Comparison of ENCODE assay signal across 13 cellular contexts in the genomic region with DNA sequence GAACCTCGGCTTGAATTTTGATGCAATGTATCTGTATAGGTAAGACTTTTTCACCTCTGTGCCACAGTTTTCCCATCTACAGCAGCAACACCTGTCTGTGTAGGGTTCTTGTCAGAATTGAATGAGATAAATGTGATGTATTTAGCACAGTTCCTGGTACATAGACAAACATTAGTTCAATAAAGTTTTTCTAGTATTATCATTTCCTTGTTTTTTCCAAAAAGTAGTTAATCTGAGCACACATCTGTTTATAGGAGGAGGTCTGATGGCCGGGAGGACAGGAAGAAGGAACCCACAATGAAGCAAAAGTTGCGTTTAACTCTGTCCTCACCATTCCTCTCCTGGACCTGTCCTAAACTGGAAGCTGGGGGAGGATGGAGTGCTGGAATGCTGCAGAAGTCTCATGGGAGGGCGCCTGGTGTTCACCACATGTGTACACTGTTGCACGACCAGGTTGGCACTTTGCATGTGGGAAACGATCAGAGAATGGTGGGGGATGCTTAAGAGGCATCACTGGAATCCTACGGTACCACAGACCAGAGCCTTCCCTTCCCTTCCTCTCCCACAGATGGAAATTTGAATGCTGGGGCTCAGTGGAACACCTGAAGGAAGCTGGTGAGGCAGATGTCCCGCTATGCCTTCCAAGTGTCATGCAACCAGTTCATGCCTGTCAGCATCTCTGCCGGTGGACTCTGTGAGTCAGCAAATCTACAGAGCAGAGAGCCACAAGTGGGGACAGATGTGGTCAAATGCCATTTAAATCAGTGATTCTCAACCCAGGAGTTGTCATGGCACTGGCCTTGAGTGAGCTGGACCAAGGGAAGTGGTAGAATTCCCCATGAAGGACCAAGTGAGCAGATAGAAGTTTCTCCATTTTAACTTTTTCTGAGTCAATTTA.
DNase-seq lines count a peak whose midpoint lies in the region; ATAC-seq and TF ChIP-seq lines count a peak whose summit lies in the region.
"Had no signal": no experiment of that assay in that cellular context is flagged by ENCODE, and none has a peak within 500 bp of the region (broad histone marks: within the 10 kb centered on the region; RNA-seq: fewer than 3 reads in every experiment).

No MANE protein-coding gene starts in this region.

- no peaks in the 10 kb centered on the region for H3K9me3 ChIP-seq in prostate gland

- WGBS in prostate gland = 72% methylated on average over 9 of the region's 9 CpGs

- CTCF ChIA-PET in RWPE1 (lab: Yijun Ruan, JAX) = no interaction called here

- no peak for DNase-seq in Right ventricle myocardium superior
- DNase-seq in cardiac septum (ENCODE audit: low spot score) = no peak
- no peak for DNase-seq in RWPE1 (ENCODE audit: low spot score)
- peak in 1 of 2 donors; percentile 50 for DNase-seq in foreskin keratinocyte
- no peak for DNase-seq in prostate gland (ENCODE audit: low spot score)
- DNase-seq: activated naive CD4-positive, alpha-beta T cell; effector CD4-positive, alpha-beta T cell; KG1; NCI-H774 had no signal

- POLR2A ChIA-PET in RWPE1 (lab: Yijun Ruan, JAX; ENCODE audit: low non-redundant PET) = no interaction called here

- H3K4me3 ChIP-seq in prostate gland = no peak overlapping the region
- H3K4me3 ChIP-seq: neural progenitor cell had no signal

- H3K27me3 ChIP-seq in foreskin keratinocyte (no peaks in the 10 kb centered on the region), prostate gland (replicated peaks; ENCODE audit: insufficient read depth) (no peaks in the 10 kb centered on the region)
- H3K27me3 ChIP-seq: neural progenitor cell had no signal

- H3K27ac ChIP-seq in RWPE1 = peak overlapping the region; percentile 49
- no peak overlapping the region for H3K27ac ChIP-seq in foreskin keratinocyte
- H3K27ac ChIP-seq in temporal lobe (ENCODE audit: low read depth, low read length) = peak overlapping the region; percentile 71
- no peak overlapping the region for H3K27ac ChIP-seq in prostate gland
- H3K27ac ChIP-seq: neural progenitor cell had no signal

- ATAC-seq in Right ventricle myocardium superior (ENCODE audit: poor library complexity) = peak; percentile 5
- ATAC-seq in foreskin keratinocyte = peak; percentile 36
- ATAC-seq in GM21619 (IDR thresholded peaks at IDR 0.05; ENCODE audit: unreplicated experiment) = no peak
- ATAC-seq in HG02588 (IDR thresholded peaks at IDR 0.05; ENCODE audit: unreplicated experiment) = no peak

- TF ChIP-seq POLR2A in prostate gland (IDR thresholded peaks at IDR 0.05) = no peak

- H3K36me3 ChIP-seq in prostate gland = no peaks in the 10 kb centered on the region
- H3K36me3 ChIP-seq: neural progenitor cell had no signal

- TF ChIP-seq CTCF in RWPE1 (conservative IDR thresholded peaks at IDR 0.05; ENCODE audit: low read depth) (no peak), foreskin keratinocyte (conservative IDR thresholded peaks at IDR 0.05) (no peak), prostate gland (IDR thresholded peaks at IDR 0.05) (no peak)

- peaks cover 13% of the 10 kb centered on the region for H3K4me1 ChIP-seq in foreskin keratinocyte
- H3K4me1 ChIP-seq in prostate gland (replicated peaks) = peaks cover 4% of the 10 kb centered on the region

- intact Hi-C loops in Right ventricle myocardium superior (cut with DNase I) = loop anchor here (10.0 kb wide), 3 partner anchors 143 to 543 kb away; no protein-coding TSS in a partner anchor
- intact Hi-C loops in cardiac septum (cut with DNase I) = loop anchor here (5.0 kb wide), 3 partner anchors 141 to 531 kb away; a partner anchor contains a TSS
- intact Hi-C loops in prostate gland (cut with DNase I) = loop anchor here (2.0 to 10.0 kb wide), 5 partner anchors 356 to 673 kb away; a partner anchor contains a TSS

Comparison
In these comparisons a context has a peak if more than half of its experiments do, and no peak if none do; other contexts are left out.
1. ATAC-seq: peak in Right ventricle myocardium superior (single experiment) and foreskin keratinocyte (single experiment); none in GM21619 (single experiment) and HG02588 (single experiment).
2. H3K27ac ChIP-seq: peak in RWPE1 (single experiment) and temporal lobe (single experiment); none in foreskin keratinocyte (single experiment) and prostate gland (0 of 2).